In genomic region chr14:93184391-93185332, GRCh38 we compare ENCODE assay signal across 1 cellular context.
TF ChIP-seq lines count a peak whose summit lies in the region.

LYSET (plus strand) TSS chr14:93185317; CDS start chr14:93185406, 89 bp downstream.
MOAP1 (minus strand) TSS chr14:93184897; CDS start chr14:93184242, 655 bp downstream.

TF ChIP-seq in HEK293, 187 proteins besides CTCF, POLR2A, EP300 and RAD21 (continued from another document and continues in another):
- TF ChIP-seq KLF7 (tag by site-specific recombination; IDR thresholded peaks at IDR 0.05; ENCODE audit: borderline replicate concordance) = no peak
- TF ChIP-seq ZBTB26 (tag by site-specific recombination; optimal IDR thresholded peaks at IDR 0.05) = peak; percentile 97
- TF ChIP-seq SCRT2 (tag by site-specific recombination; IDR thresholded peaks at IDR 0.05) = peak; percentile 98
- peak; percentile 50 for TF ChIP-seq KLF1 (tag by site-specific recombination; IDR thresholded peaks at IDR 0.05)
- TF ChIP-seq ZNF324 (tag by site-specific recombination; IDR thresholded peaks at IDR 0.05) = peak; percentile 82
- TF ChIP-seq ZNF48 (tag by site-specific recombination; IDR thresholded peaks at IDR 0.05) = no peak
- TF ChIP-seq HOXA7 (CRISPR knock-in tag; IDR thresholded peaks at IDR 0.05; ENCODE audit: borderline replicate concordance) = no peak
- no peak for TF ChIP-seq ZNF341 (tag by site-specific recombination; IDR thresholded peaks at IDR 0.05; ENCODE audit: low read depth)
- TF ChIP-seq ZNF791 (tag by site-specific recombination; IDR thresholded peaks at IDR 0.05) = no peak
- TF ChIP-seq ZNF654 (tag by site-specific recombination; IDR thresholded peaks at IDR 0.05; ENCODE audit: low read depth) = no peak
- TF ChIP-seq ZNF280D (tag by site-specific recombination; IDR thresholded peaks at IDR 0.05) = no peak
- peak; percentile 87 for TF ChIP-seq ZNF629 (tag by site-specific recombination; IDR thresholded peaks at IDR 0.05)
- no peak for TF ChIP-seq ZNF175 (tag by site-specific recombination; IDR thresholded peaks at IDR 0.05)
- no peak for TF ChIP-seq ZNF18 (tag by site-specific recombination; IDR thresholded peaks at IDR 0.05)
- no peak for TF ChIP-seq ZNF677 (tag by site-specific recombination; IDR thresholded peaks at IDR 0.05)
- TF ChIP-seq ZNF701 (tag by site-specific recombination; IDR thresholded peaks at IDR 0.05) = no peak
- TF ChIP-seq ZNF354C (tag by site-specific recombination; IDR thresholded peaks at IDR 0.05; ENCODE audit: borderline replicate concordance, low read depth) = no peak
- TF ChIP-seq MYNN (tag by site-specific recombination; IDR thresholded peaks at IDR 0.05; ENCODE audit: borderline replicate concordance) = no peak; the same call in 1 of the 2 replicates
- peak; percentile 90 for TF ChIP-seq GLIS2 (tag by site-specific recombination; IDR thresholded peaks at IDR 0.05)
- no peak for TF ChIP-seq ZNF112 (tag by site-specific recombination; IDR thresholded peaks at IDR 0.05)
- TF ChIP-seq ZNF121 (tag by site-specific recombination; IDR thresholded peaks at IDR 0.05) = no peak
- TF ChIP-seq ZNF473 (tag by site-specific recombination; IDR thresholded peaks at IDR 0.05) = no peak
- peak; percentile 81; the same call in 1 of the 2 replicates for TF ChIP-seq ZNF2 (tag by site-specific recombination; IDR thresholded peaks at IDR 0.05)
- no peak for TF ChIP-seq HOXD13 (CRISPR knock-in tag; IDR thresholded peaks at IDR 0.05; ENCODE audit: borderline replicate concordance)
- 0 out of 2 replicates have a peak, but pooled peaks have one; percentile 19 for TF ChIP-seq GLI4 (tag by site-specific recombination; IDR thresholded peaks at IDR 0.05)
- no peak for TF ChIP-seq ZNF211 (tag by site-specific recombination; IDR thresholded peaks at IDR 0.05; ENCODE audit: low read depth)
- TF ChIP-seq ZNF692 (tag by site-specific recombination; IDR thresholded peaks at IDR 0.05) = peak; percentile 75
- TF ChIP-seq ZNF10 (tag by site-specific recombination; IDR thresholded peaks at IDR 0.05) = no peak
- no peak for TF ChIP-seq ZNF302 (tag by site-specific recombination; IDR thresholded peaks at IDR 0.05; ENCODE audit: low read depth)
- TF ChIP-seq ZNF777 (tag by site-specific recombination; IDR thresholded peaks at IDR 0.05; ENCODE audit: borderline replicate concordance) = 0 out of 2 replicates have a peak, but pooled peaks have one; percentile 50
- peak; percentile 79 for TF ChIP-seq ZFHX2 (tag by site-specific recombination; conservative IDR thresholded peaks at IDR 0.05)
- no peak for TF ChIP-seq ZNF169 (tag by site-specific recombination; IDR thresholded peaks at IDR 0.05)
- no peak for TF ChIP-seq RBAK (tag by site-specific recombination; IDR thresholded peaks at IDR 0.05)
- no peak for TF ChIP-seq ZNF776 (tag by site-specific recombination; IDR thresholded peaks at IDR 0.05; ENCODE audit: borderline replicate concordance)
- no peak for TF ChIP-seq ZNF202 (tag by site-specific recombination; IDR thresholded peaks at IDR 0.05; ENCODE audit: borderline replicate concordance)
- no peak for TF ChIP-seq ZNF530 (tag by site-specific recombination; IDR thresholded peaks at IDR 0.05; ENCODE audit: low read depth)
- TF ChIP-seq ZNF585B (tag by site-specific recombination; IDR thresholded peaks at IDR 0.05) = no peak
- TF ChIP-seq ZNF274 (IDR thresholded peaks at IDR 0.05; ENCODE audit: low read length) = no peak
- no peak for TF ChIP-seq ZNF274 (tag by site-specific recombination; IDR thresholded peaks at IDR 0.05; ENCODE audit: borderline replicate concordance)
- TF ChIP-seq HOXC10 (CRISPR knock-in tag; IDR thresholded peaks at IDR 0.05) = no peak
- TF ChIP-seq ZNF335 (tag by site-specific recombination; conservative IDR thresholded peaks at IDR 0.05) = peak; percentile 88
- TF ChIP-seq ZNF26 (tag by site-specific recombination; IDR thresholded peaks at IDR 0.05) = no peak
- TF ChIP-seq ZNF707 (tag by site-specific recombination; IDR thresholded peaks at IDR 0.05) = no peak; the same call in 1 of the 2 replicates
- TF ChIP-seq ZNF621 (tag by site-specific recombination; IDR thresholded peaks at IDR 0.05) = no peak
- no peak for TF ChIP-seq ZNF140 (tag by site-specific recombination; IDR thresholded peaks at IDR 0.05)
- no peak for TF ChIP-seq ZNF350 (tag by site-specific recombination; IDR thresholded peaks at IDR 0.05)
- TF ChIP-seq GLI2 (tag by site-specific recombination; IDR thresholded peaks at IDR 0.05; ENCODE audit: borderline replicate concordance, low read depth) = no peak
- no peak for TF ChIP-seq ZSCAN18 (tag by site-specific recombination; IDR thresholded peaks at IDR 0.05)
- no peak for TF ChIP-seq ZSCAN4 (tag by site-specific recombination; IDR thresholded peaks at IDR 0.05)
- TF ChIP-seq ZBTB8A (tag by site-specific recombination; IDR thresholded peaks at IDR 0.05) = peak; percentile 81
- TF ChIP-seq ZNF114 (tag by site-specific recombination; IDR thresholded peaks at IDR 0.05) = no peak
- TF ChIP-seq ZBTB48 (tag by site-specific recombination; IDR thresholded peaks at IDR 0.05) = peak; percentile 81
- TF ChIP-seq ZNF664 (tag by site-specific recombination; IDR thresholded peaks at IDR 0.05) = no peak
- peak; percentile 54 for TF ChIP-seq ZNF146 (tag by site-specific recombination; IDR thresholded peaks at IDR 0.05)
- TF ChIP-seq ZNF366 (tag by site-specific recombination; conservative IDR thresholded peaks at IDR 0.05) = no peak
- no peak for TF ChIP-seq ZNF221 (tag by site-specific recombination; IDR thresholded peaks at IDR 0.05; ENCODE audit: borderline replicate concordance)
- TF ChIP-seq ZNF266 (tag by site-specific recombination; IDR thresholded peaks at IDR 0.05; ENCODE audit: low read depth) = no peak
- peak; percentile 79; the same call in 1 of the 2 replicates for TF ChIP-seq ZNF501 (tag by site-specific recombination; IDR thresholded peaks at IDR 0.05)
- no peak for TF ChIP-seq ZSCAN23 (tag by site-specific recombination; IDR thresholded peaks at IDR 0.05)
- no peak for TF ChIP-seq ZNF23 (tag by site-specific recombination; IDR thresholded peaks at IDR 0.05; ENCODE audit: borderline replicate concordance)
- no peak for TF ChIP-seq SETDB1 (IDR thresholded peaks at IDR 0.05; ENCODE audit: insufficient read length, low read length)
- TF ChIP-seq ZNF580 (tag by site-specific recombination; IDR thresholded peaks at IDR 0.05) = no peak
- TF ChIP-seq REPIN1 (tag by site-specific recombination; IDR thresholded peaks at IDR 0.05; ENCODE audit: low read depth) = peak; percentile 87; the same call in 1 of the 2 replicates
- TF ChIP-seq PATZ1 (tag by site-specific recombination; IDR thresholded peaks at IDR 0.05) = peak; percentile 78
- no peak for TF ChIP-seq ZNF404 (tag by site-specific recombination; IDR thresholded peaks at IDR 0.05)
